9 cellular contexts compared by ENCODE assay signal in genomic region chr20:32189123-32189410, GRCh38. TPM values are rescaled to one million over a fixed set of nuclear protein-coding genes. Genes with fewer than 3 reads are reported as not detected.
DNase-seq lines count a peak whose midpoint lies in the region; ATAC-seq and TF ChIP-seq lines count a peak whose summit lies in the region.
"Had no signal": no experiment of that assay in that cellular context is flagged by ENCODE, and none has a peak within 500 bp of the region (broad histone marks: within the 10 kb centered on the region; RNA-seq: fewer than 3 reads in every experiment).

No MANE protein-coding gene starts in this region.

- H3K27ac Mint-ChIP-seq in T-helper 1 cell treated with Interleukin-12 subunit alpha and Interleukin-12 subunit beta and Interleukin-4 antibody, amounts not matched to agents 30 μg/mL and 1 μg/mL, for 36 hours, result no peak overlapping the region
- H3K27ac Mint-ChIP-seq in activated CD8-positive, alpha-beta T cell treated with anti-CD3 and anti-CD28 coated beads, Interleukin-2, amount 10 ng/mL, durations not matched to agents 7 days and 5 days, result no peak overlapping the region

- POLR2A ChIA-PET in activated CD8-positive, alpha-beta T cell treated with anti-CD3 and anti-CD28 coated beads, Interleukin-2, amount 10 ng/mL, durations not matched to agents 7 days and 5 days (lab: Charles Lee), result no interaction called here

- peaks cover 35% of the 10 kb centered on the region for H3F3A ChIP-seq in smooth muscle cell (ENCODE audit: low read depth)

- H2AFZ ChIP-seq in smooth muscle cell (ENCODE audit: low read depth), result no peak overlapping the region

- peak overlapping the region; percentile 74 for H3K4me3 ChIP-seq in iPS-18a (ENCODE audit: low read length)
- peak overlapping the region; percentile 83 for H3K4me3 ChIP-seq in smooth muscle cell

- peaks cover 7% of the 10 kb centered on the region for H3K36me3 Mint-ChIP-seq in T-helper 1 cell treated with Interleukin-12 subunit alpha and Interleukin-12 subunit beta and Interleukin-4 antibody, amounts not matched to agents 30 μg/mL and 1 μg/mL, for 36 hours (ENCODE audit: low read depth)
- H3K36me3 Mint-ChIP-seq in activated CD8-positive, alpha-beta T cell treated with anti-CD3 and anti-CD28 coated beads, Interleukin-2, amount 10 ng/mL, durations not matched to agents 7 days and 5 days (ENCODE audit: low read depth), result peaks cover 6% of the 10 kb centered on the region

- ATAC-seq in activated CD8-positive, alpha-beta T cell treated with anti-CD3 and anti-CD28 coated beads, Interleukin-2, amount 10 ng/mL, durations not matched to agents 7 days and 5 days, result no peak
- ATAC-seq in GM19395 (IDR thresholded peaks at IDR 0.05; ENCODE audit: unreplicated experiment) (no peak), GM18868 (IDR thresholded peaks at IDR 0.05; ENCODE audit: unreplicated experiment) (no peak)

- no peaks in the 10 kb centered on the region for H3K9me3 Mint-ChIP-seq in T-helper 1 cell treated with Interleukin-12 subunit alpha and Interleukin-12 subunit beta and Interleukin-4 antibody, amounts not matched to agents 30 μg/mL and 1 μg/mL, for 36 hours
- no peaks in the 10 kb centered on the region for H3K9me3 Mint-ChIP-seq in activated CD8-positive, alpha-beta T cell treated with anti-CD3 and anti-CD28 coated beads, Interleukin-2, amount 10 ng/mL, durations not matched to agents 7 days and 5 days (ENCODE audit: insufficient read depth)

- 94% methylated on average over 9 of the region's 9 CpGs for WGBS in smooth muscle cell (ENCODE audit: low lambda C conversion rate)

- H3K9me3 ChIP-seq in iPS-18a (ENCODE audit: control insufficient read depth, low read depth, low read length) (no peaks in the 10 kb centered on the region), smooth muscle cell (replicated peaks; ENCODE audit: low read depth) (no peaks in the 10 kb centered on the region)

- H3K9ac ChIP-seq in iPS-18a (ENCODE audit: low read length) (no peak overlapping the region), smooth muscle cell (ENCODE audit: low read depth) (peak overlapping the region; percentile 79)

- H3K4me2 ChIP-seq in smooth muscle cell, result peak overlapping the region; percentile 98

- CTCF ChIA-PET in activated CD8-positive, alpha-beta T cell treated with anti-CD3 and anti-CD28 coated beads, Interleukin-2, amount 10 ng/mL, durations not matched to agents 7 days and 5 days (lab: Charles Lee), result no interaction called here

- H3K4me1 ChIP-seq in iPS-18a (ENCODE audit: control insufficient read depth, low read depth, low read length) (peaks cover 12% of the 10 kb centered on the region), smooth muscle cell (ENCODE audit: low read depth) (peaks cover 13% of the 10 kb centered on the region)

- DNase-seq in T-helper 1 cell (no peak), smooth muscle cell (lab: John Stamatoyannopoulos, UW; ENCODE audit: unreplicated experiment) (no peak), RKO (ENCODE audit: low spot score) (no peak)
- DNase-seq in activated CD8-positive, alpha-beta T cell treated with anti-CD3 and anti-CD28 coated beads, Interleukin-2, amount 10 ng/mL, durations not matched to agents 7 days and 5 days, result no peak
- DNase-seq: 8988T had no signal

- no peak overlapping the region for H3K27ac ChIP-seq in iPS-18a (ENCODE audit: low read length)
- no peak overlapping the region for H3K27ac ChIP-seq in smooth muscle cell (ENCODE audit: low read depth)

- H3K79me2 ChIP-seq in smooth muscle cell (ENCODE audit: low read depth), result peaks cover 10% of the 10 kb centered on the region

- no peaks in the 10 kb centered on the region for H3K27me3 ChIP-seq in iPS-18a (ENCODE audit: control insufficient read depth, insufficient read depth, low read length)
- H3K27me3 ChIP-seq in smooth muscle cell (ENCODE audit: low read depth), result no peaks in the 10 kb centered on the region

- H3K4me1 Mint-ChIP-seq in T-helper 1 cell treated with Interleukin-12 subunit alpha and Interleukin-12 subunit beta and Interleukin-4 antibody, amounts not matched to agents 30 μg/mL and 1 μg/mL, for 36 hours (ENCODE audit: low read depth), result peaks cover 18% of the 10 kb centered on the region
- peaks cover 23% of the 10 kb centered on the region for H3K4me1 Mint-ChIP-seq in activated CD8-positive, alpha-beta T cell treated with anti-CD3 and anti-CD28 coated beads, Interleukin-2, amount 10 ng/mL, durations not matched to agents 7 days and 5 days (ENCODE audit: low read depth)

- no peak for TF ChIP-seq CTCF in smooth muscle cell (IDR thresholded peaks at IDR 0.05; ENCODE audit: borderline replicate concordance, insufficient read depth, poor library complexity, severe bottlenecking)

- H4K20me1 ChIP-seq in smooth muscle cell (ENCODE audit: low read depth), result no peaks in the 10 kb centered on the region

- peak overlapping the region; percentile 74 for H3K4me3 Mint-ChIP-seq in T-helper 1 cell treated with Interleukin-12 subunit alpha and Interleukin-12 subunit beta and Interleukin-4 antibody, amounts not matched to agents 30 μg/mL and 1 μg/mL, for 36 hours
- peak overlapping the region; percentile 73 for H3K4me3 Mint-ChIP-seq in activated CD8-positive, alpha-beta T cell treated with anti-CD3 and anti-CD28 coated beads, Interleukin-2, amount 10 ng/mL, durations not matched to agents 7 days and 5 days

- H3K36me3 ChIP-seq in iPS-18a (ENCODE audit: control insufficient read depth, low read depth, low read length) (no peaks in the 10 kb centered on the region), smooth muscle cell (ENCODE audit: low read depth) (no peaks in the 10 kb centered on the region)

- H3K27me3 Mint-ChIP-seq in T-helper 1 cell treated with Interleukin-12 subunit alpha and Interleukin-12 subunit beta and Interleukin-4 antibody, amounts not matched to agents 30 μg/mL and 1 μg/mL, for 36 hours (ENCODE audit: low read depth), result no peaks in the 10 kb centered on the region
- H3K27me3 Mint-ChIP-seq in activated CD8-positive, alpha-beta T cell treated with anti-CD3 and anti-CD28 coated beads, Interleukin-2, amount 10 ng/mL, durations not matched to agents 7 days and 5 days (ENCODE audit: low read depth), result no peaks in the 10 kb centered on the region

RNA-seq across cellular contexts. Expression of gene PLAGL2, which starts 18.5 kb away (rescaled TPM):
- total RNA-seq in activated CD8-positive, alpha-beta T cell treated with anti-CD3 and anti-CD28 coated beads, Interleukin-2, amount 10 ng/mL, durations not matched to agents 7 days and 5 days, result 10 to 100 TPM; 21.9 to 22.9 TPM
- total RNA-seq in smooth muscle cell, result 13.7 and 18.7 TPM in 2 replicates
- polyA plus RNA-seq in smooth muscle cell, result 10.4 and 14.6 TPM in 2 replicates

RNA-seq across cellular contexts. Expression of gene POFUT1, which starts 18.6 kb away (rescaled TPM):
- 10 to 100 TPM; 23.5 to 24.8 TPM for total RNA-seq in activated CD8-positive, alpha-beta T cell treated with anti-CD3 and anti-CD28 coated beads, Interleukin-2, amount 10 ng/mL, durations not matched to agents 7 days and 5 days
- total RNA-seq in smooth muscle cell, result 45.0 and 51.2 TPM in 2 replicates
- 35.6 and 44.3 TPM in 2 replicates for polyA plus RNA-seq in smooth muscle cell
